14 cellular contexts compared by ENCODE assay signal in genomic region chr17:43952351-43952723, GRCh38. TPM values are rescaled to one million over a fixed set of nuclear protein-coding genes. Genes with fewer than 3 reads are reported as not detected.
A peak's percentile ranks its signal among the peaks of the same experiment; 100 is the strongest.
DNase-seq lines count a peak whose midpoint lies in the region; ATAC-seq and TF ChIP-seq lines count a peak whose summit lies in the region.
"Had no signal": no experiment of that assay in that cellular context is flagged by ENCODE, and none has a peak within 500 bp of the region (broad histone marks: within the 10 kb centered on the region; RNA-seq: fewer than 3 reads in every experiment).

No MANE protein-coding gene starts in this region.

- no peak overlapping the region for H2AFZ ChIP-seq in osteoblast (ENCODE audit: low read length)

- intact Hi-C loops in vagina (cut with DNase I), result no loop called here

- TF ChIP-seq CTCF in osteoblast (IDR thresholded peaks at IDR 0.05; ENCODE audit: extremely low read depth, low read depth, low read length), result no peak
- no peak for TF ChIP-seq CTCF in vagina (IDR thresholded peaks at IDR 0.05)

- no peaks in the 10 kb centered on the region for H3K9me3 ChIP-seq in SJCRH30 (replicated peaks)
- H3K9me3 ChIP-seq in osteoblast (ENCODE audit: low read depth, low read length), result no peaks in the 10 kb centered on the region
- no peaks in the 10 kb centered on the region for H3K9me3 ChIP-seq in vagina

- H3K36me3 Mint-ChIP-seq in activated CD4-positive, alpha-beta T cell treated with anti-CD3 and anti-CD28 coated beads, Interleukin-2, amount 10 ng/mL, durations not matched to agents 7 days and 5 days (ENCODE audit: low read depth), result no peaks in the 10 kb centered on the region

- no peaks in the 10 kb centered on the region for H3K36me3 ChIP-seq in SJCRH30
- H3K36me3 ChIP-seq in osteoblast (ENCODE audit: insufficient read depth, low read length), result no peaks in the 10 kb centered on the region
- H3K36me3 ChIP-seq in vagina, result no peaks in the 10 kb centered on the region

- no peak for TF ChIP-seq POLR2A in vagina (IDR thresholded peaks at IDR 0.05)

- CTCF ChIA-PET in activated CD4-positive, alpha-beta T cell treated with anti-CD3 and anti-CD28 coated beads, Interleukin-2, amount 10 ng/mL, durations not matched to agents 7 days and 5 days (lab: Charles Lee), result interaction anchor here (0.6 kb wide), 1 partner anchor 742 kb away, joined by 6 read pairs; no protein-coding TSS in a partner anchor

- H3K79me2 ChIP-seq in osteoblast (ENCODE audit: insufficient read depth, low read length), result no peaks in the 10 kb centered on the region

- no peaks in the 10 kb centered on the region for H3K9me3 Mint-ChIP-seq in activated CD4-positive, alpha-beta T cell treated with anti-CD3 and anti-CD28 coated beads, Interleukin-2, amount 10 ng/mL, durations not matched to agents 7 days and 5 days
- H3K9me3 Mint-ChIP-seq: activated naive CD4-positive, alpha-beta T cell treated with anti-CD3 and anti-CD28 coated beads for 36 hours had no signal

- no peak overlapping the region for H3K4me2 ChIP-seq in osteoblast (ENCODE audit: insufficient read depth, low read length)

- H3K27me3 Mint-ChIP-seq in activated CD4-positive, alpha-beta T cell treated with anti-CD3 and anti-CD28 coated beads, Interleukin-2, amount 10 ng/mL, durations not matched to agents 7 days and 5 days, result peaks cover 42% of the 10 kb centered on the region

- H3K4me3 ChIP-seq in SJCRH30 (peak overlapping the region; percentile 8; the same call in 1 of the 2 replicates), iPS-11a (ENCODE audit: low read depth, low read length) (peak overlapping the region; percentile 72), osteoblast (ENCODE audit: insufficient read depth, low read length) (no peak overlapping the region), vagina (no peak overlapping the region)

- H3K4me1 Mint-ChIP-seq in activated CD4-positive, alpha-beta T cell treated with anti-CD3 and anti-CD28 coated beads, Interleukin-2, amount 10 ng/mL, durations not matched to agents 7 days and 5 days, result peaks cover 3% of the 10 kb centered on the region

- no peaks in the 10 kb centered on the region for H3K4me1 ChIP-seq in SJCRH30
- H3K4me1 ChIP-seq in osteoblast (ENCODE audit: insufficient read depth, low read length), result no peaks in the 10 kb centered on the region
- peaks cover 10% of the 10 kb centered on the region for H3K4me1 ChIP-seq in vagina

- no peak overlapping the region for H3K27ac ChIP-seq in SJCRH30
- H3K27ac ChIP-seq in osteoblast (ENCODE audit: low read depth, low read length), result no peak overlapping the region
- H3K27ac ChIP-seq in vagina, result no peak overlapping the region
- H3K27ac ChIP-seq: C4-2B had no signal

- H4K20me1 ChIP-seq in osteoblast (ENCODE audit: insufficient read depth, low read length), result no peaks in the 10 kb centered on the region

- H3K27ac Mint-ChIP-seq in activated CD4-positive, alpha-beta T cell treated with anti-CD3 and anti-CD28 coated beads, Interleukin-2, amount 10 ng/mL, durations not matched to agents 7 days and 5 days, result no peak overlapping the region
- H3K27ac Mint-ChIP-seq: activated naive CD4-positive, alpha-beta T cell treated with anti-CD3 and anti-CD28 coated beads for 36 hours had no signal

- DNase-seq in GM03348 (ENCODE audit: low spot score) (peak; percentile 31), SJCRH30 (peak; percentile 31 to 45), osteoblast (ENCODE audit: insufficient read length, low spot score, missing footprints) (peak; percentile 84), vagina (ENCODE audit: extremely low spot score in 2 of 2) (no peak), LoVo (ENCODE audit: low spot score) (no peak)
- no peak for DNase-seq in activated CD4-positive, alpha-beta T cell treated with anti-CD3 and anti-CD28 coated beads, Interleukin-2, amount 10 ng/mL, durations not matched to agents 7 days and 5 days
- DNase-seq: EL, NCI-H2029 had no signal

- no peak overlapping the region for H3K4me3 Mint-ChIP-seq in activated CD4-positive, alpha-beta T cell treated with anti-CD3 and anti-CD28 coated beads, Interleukin-2, amount 10 ng/mL, durations not matched to agents 7 days and 5 days
- H3K4me3 Mint-ChIP-seq: activated naive CD4-positive, alpha-beta T cell treated with anti-CD3 and anti-CD28 coated beads for 36 hours had no signal

- ATAC-seq in HG02571 (IDR thresholded peaks at IDR 0.05; ENCODE audit: unreplicated experiment), result no peak

- H3K27me3 ChIP-seq in SJCRH30 (peaks cover 18% of the 10 kb centered on the region; the same call in 1 of the 2 replicates), osteoblast (ENCODE audit: insufficient read depth, low read length) (peaks cover 52% of the 10 kb centered on the region), vagina (peaks cover 4% of the 10 kb centered on the region)

- POLR2A ChIA-PET in activated CD4-positive, alpha-beta T cell treated with anti-CD3 and anti-CD28 coated beads, Interleukin-2, amount 10 ng/mL, durations not matched to agents 7 days and 5 days (lab: Charles Lee), result no interaction called here

RNA-seq across cellular contexts. Expression of gene PYY, which starts 1.4 kb away (rescaled TPM):
- total RNA-seq in SJCRH30 (2014; rRNA removed; shearing (Covaris generic)), result not detected in 2 replicates
- total RNA-seq in osteoblast (not detected in 2 replicates), vagina (not detected)
- total RNA-seq in activated CD4-positive, alpha-beta T cell treated with anti-CD3 and anti-CD28 coated beads, Interleukin-2, amount 10 ng/mL, durations not matched to agents 7 days and 5 days, result not detected
- total RNA-seq: activated naive CD4-positive, alpha-beta T cell treated with anti-CD3 and anti-CD28 coated beads for 36 hours; renal cortical epithelial cell; SK-MEL-5 had no signal

RNA-seq across cellular contexts. Expression of gene PPY, which starts 10.1 kb away (rescaled TPM):
- not detected in 2 replicates for total RNA-seq in SJCRH30 (2014; rRNA removed; shearing (Covaris generic))
- total RNA-seq in osteoblast (not detected in 2 replicates), vagina (not detected)
- not detected for total RNA-seq in activated CD4-positive, alpha-beta T cell treated with anti-CD3 and anti-CD28 coated beads, Interleukin-2, amount 10 ng/mL, durations not matched to agents 7 days and 5 days
- total RNA-seq: activated naive CD4-positive, alpha-beta T cell treated with anti-CD3 and anti-CD28 coated beads for 36 hours; renal cortical epithelial cell; SK-MEL-5 had no signal

RNA-seq across cellular contexts. Expression of gene MPP2, which starts 45.0 kb away (rescaled TPM):
- 16.3 and 17.4 TPM in 2 replicates for total RNA-seq in SJCRH30 (2014; rRNA removed; shearing (Covaris generic))
- total RNA-seq in osteoblast (0.59 and 0.72 TPM in 2 replicates), vagina (7.6 TPM)
- under 1 TPM; 0.60 to 0.69 TPM for total RNA-seq in activated CD4-positive, alpha-beta T cell treated with anti-CD3 and anti-CD28 coated beads, Interleukin-2, amount 10 ng/mL, durations not matched to agents 7 days and 5 days

RNA-seq across cellular contexts. Expression of gene NAGS, which starts 52.1 kb away (rescaled TPM):
- 1.9 and 2.4 TPM in 2 replicates for total RNA-seq in SJCRH30 (2014; rRNA removed; shearing (Covaris generic))
- 0.36 and 0.59 TPM in 2 replicates for total RNA-seq in osteoblast
- total RNA-seq in vagina, result 4.9 TPM
- total RNA-seq in activated CD4-positive, alpha-beta T cell treated with anti-CD3 and anti-CD28 coated beads, Interleukin-2, amount 10 ng/mL, durations not matched to agents 7 days and 5 days, result under 1 TPM; 0.75 to 0.79 TPM

Comparison
In these comparisons a context has a peak if more than half of its experiments do, and no peak if none do; other contexts are left out.
1. DNase-seq: peak in GM03348 (single experiment), SJCRH30 (2 of 2) and osteoblast (single experiment); none in vagina (0 of 2), activated CD4-positive, alpha-beta T cell treated with anti-CD3 and anti-CD28 coated beads, Interleukin-2, amount 10 ng/mL, durations not matched to agents 7 days and 5 days (single experiment) and LoVo (single experiment).
2. H3K4me3 ChIP-seq: peak in SJCRH30 (single experiment) and iPS-11a (single experiment); none in osteoblast (single experiment) and vagina (0 of 2).